Comparison of ENCODE assay signal across 1 cellular context in genomic region chr18:52484977-52485376, GRCh38.
TF ChIP-seq lines count a peak whose summit lies in the region.

No MANE protein-coding gene starts in this region.

TF ChIP-seq in HepG2, 621 proteins besides CTCF, POLR2A, EP300 and RAD21 (continued from another document):
- TF ChIP-seq ZNF382 (CRISPR knock-in tag; IDR thresholded peaks at IDR 0.05; ENCODE audit: borderline replicate concordance) (no peak), POLR2AphosphoS2 (IDR thresholded peaks at IDR 0.05; ENCODE audit: low read depth, low read length) (no peak), PRPF4 (IDR thresholded peaks at IDR 0.05; ENCODE audit: low read depth, low read length, poor library complexity, severe bottlenecking) (no peak), NKX3-1 (CRISPR knock-in tag; IDR thresholded peaks at IDR 0.05) (no peak), ZNF263 (CRISPR knock-in tag; IDR thresholded peaks at IDR 0.05) (no peak), KDM4B (CRISPR knock-in tag; IDR thresholded peaks at IDR 0.05) (no peak), WIZ (CRISPR knock-in tag; IDR thresholded peaks at IDR 0.05) (no peak), ZNF839 (CRISPR knock-in tag; IDR thresholded peaks at IDR 0.05; ENCODE audit: borderline replicate concordance) (no peak), ZNF780A (CRISPR knock-in tag; IDR thresholded peaks at IDR 0.05) (no peak), BHLHE40 (IDR thresholded peaks at IDR 0.05; ENCODE audit: low read length) (no peak), SUZ12 (IDR thresholded peaks at IDR 0.05; ENCODE audit: low read depth, low read length) (no peak)
